Comparison of ENCODE assay signal across 22 cellular contexts in the genomic region with DNA sequence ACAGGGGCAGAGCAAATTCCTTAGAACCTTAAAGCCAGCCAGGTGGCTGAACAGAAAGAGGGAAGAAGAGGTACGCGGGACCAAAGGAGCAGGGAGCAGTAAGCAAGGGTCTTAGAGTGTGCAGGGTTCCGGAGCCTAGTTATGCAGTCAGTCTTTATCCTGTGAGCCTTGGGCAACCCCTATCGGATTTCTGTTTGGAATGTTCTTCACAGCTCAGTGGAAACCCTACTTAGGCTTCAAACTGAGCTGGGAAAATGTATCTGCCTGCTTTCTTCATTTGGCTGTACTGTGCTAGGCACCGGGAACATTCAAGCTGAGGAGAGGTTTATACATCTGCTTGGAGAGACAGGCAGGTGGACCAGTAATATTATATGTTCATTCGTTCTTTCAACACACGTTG. TPM values are rescaled to one million over a fixed set of nuclear protein-coding genes. Genes with fewer than 3 reads are reported as not detected.
A peak's percentile ranks its signal among the peaks of the same experiment; 100 is the strongest.
DNase-seq lines count a peak whose midpoint lies in the region; ATAC-seq lines count a peak whose summit lies in the region.
"Had no signal": no experiment of that assay in that cellular context is flagged by ENCODE, and none has a peak within 500 bp of the region (broad histone marks: within the 10 kb centered on the region; RNA-seq: fewer than 3 reads in every experiment).

No MANE protein-coding gene starts in this region.

- intact Hi-C loops in naive thymus-derived CD4-positive, alpha-beta T cell (cut with micrococcal nuclease): no loop called here

- DNase-seq in stimulated activated naive CD8-positive, alpha-beta T cell treated with anti-CD3 and anti-CD28 coated beads, Interleukin-15, amount 100 ng/mL, for 72 hours: no peak
- peak; percentile 50 for DNase-seq in amniotic epithelial cell (ENCODE audit: low read depth)
- no peak for DNase-seq in naive thymus-derived CD4-positive, alpha-beta T cell
- no peak for DNase-seq in GM19240 (ENCODE audit: insufficient read length, low spot score)
- DNase-seq in D341Med (ENCODE audit: low spot score): no peak
- DNase-seq: activated CD8-positive, alpha-beta memory T cell treated with anti-CD3 and anti-CD28 coated beads for 24 hours; activated effector memory CD4-positive, alpha-beta T cell treated with Interleukin-2 at 50 U/mL for 16 hours; cortex of kidney; H9; left ventricle myocardium superior; NCI-H1092 treated with DMSO at 0.1 percent for 48 hours; NCI-H2081 treated with DMSO at 0.1 percent for 48 hours; NCI-H524 treated with DMSO at 0.1 percent for 48 hours; posterior cingulate gyrus; stimulated activated CD4-positive, alpha-beta T cell treated with anti-CD3 and anti-CD28 coated beads, Interleukin-2, amount 100 ng/mL, for 48 hours; SW 1271; uterus had no signal

- H3K36me3 ChIP-seq in naive thymus-derived CD4-positive, alpha-beta T cell (ENCODE audit: control insufficient read depth in 2 of 3, insufficient read depth in 3 of 3, low read length in 3 of 3): peaks cover 52 to 92% (median 54%) of the 10 kb centered on the region in 3 experiments
- H3K36me3 ChIP-seq: uterus had no signal

- H3K4me1 ChIP-seq in naive thymus-derived CD4-positive, alpha-beta T cell (ENCODE audit: control insufficient read depth in 2 of 2, insufficient read depth in 2 of 2, low read length in 2 of 2): peaks cover 14 to 17% of the 10 kb centered on the region in 2 donors
- H3K4me1 ChIP-seq: uterus had no signal

- POLR2A ChIA-PET in naive thymus-derived CD4-positive, alpha-beta T cell (lab: Charles Lee): interaction anchor here (12.7 kb wide), 1 partner anchor 17 kb away, joined by 234 read pairs; no protein-coding TSS in a partner anchor

- peaks cover 35% of the 10 kb centered on the region for H3K4me1 Mint-ChIP-seq in stimulated activated naive CD8-positive, alpha-beta T cell treated with anti-CD3 and anti-CD28 coated beads, Interleukin-15, Interleukin-2, amounts not matched to agents 100 ng/mL and 50 ng/mL, for 24 hours (ENCODE audit: low read depth)
- H3K4me1 Mint-ChIP-seq in stimulated activated naive CD8-positive, alpha-beta T cell treated with anti-CD3 and anti-CD28 coated beads, Interleukin-15, amount 100 ng/mL, for 72 hours: peaks cover 67% of the 10 kb centered on the region
- H3K4me1 Mint-ChIP-seq in naive thymus-derived CD4-positive, alpha-beta T cell: peaks cover 29 to 75% (median 64%) of the 10 kb centered on the region in 7 donors

- no peaks in the 10 kb centered on the region for H3K9me3 Mint-ChIP-seq in stimulated activated naive CD8-positive, alpha-beta T cell treated with anti-CD3 and anti-CD28 coated beads, Interleukin-15, Interleukin-2, amounts not matched to agents 100 ng/mL and 50 ng/mL, for 24 hours
- H3K9me3 Mint-ChIP-seq in stimulated activated naive CD8-positive, alpha-beta T cell treated with anti-CD3 and anti-CD28 coated beads, Interleukin-15, amount 100 ng/mL, for 72 hours: no peaks in the 10 kb centered on the region
- H3K9me3 Mint-ChIP-seq in naive thymus-derived CD4-positive, alpha-beta T cell: no peaks in the 10 kb centered on the region
- H3K9me3 Mint-ChIP-seq: H9 had no signal

- no peak for ATAC-seq in stimulated activated naive CD8-positive, alpha-beta T cell treated with anti-CD3 and anti-CD28 coated beads, Interleukin-15, amount 100 ng/mL, for 72 hours
- no peak for ATAC-seq in naive thymus-derived CD4-positive, alpha-beta T cell
- no peak for ATAC-seq in HG03342 (IDR thresholded peaks at IDR 0.05; ENCODE audit: unreplicated experiment)
- ATAC-seq: left ventricle myocardium superior had no signal

- H3K27me3 Mint-ChIP-seq in stimulated activated naive CD8-positive, alpha-beta T cell treated with anti-CD3 and anti-CD28 coated beads, Interleukin-15, Interleukin-2, amounts not matched to agents 100 ng/mL and 50 ng/mL, for 24 hours: no peaks in the 10 kb centered on the region
- no peaks in the 10 kb centered on the region for H3K27me3 Mint-ChIP-seq in stimulated activated naive CD8-positive, alpha-beta T cell treated with anti-CD3 and anti-CD28 coated beads, Interleukin-15, amount 100 ng/mL, for 72 hours
- no peaks in the 10 kb centered on the region for H3K27me3 Mint-ChIP-seq in naive thymus-derived CD4-positive, alpha-beta T cell

- peak overlapping the region; percentile 63 for H3K27ac Mint-ChIP-seq in stimulated activated naive CD8-positive, alpha-beta T cell treated with anti-CD3 and anti-CD28 coated beads, Interleukin-15, Interleukin-2, amounts not matched to agents 100 ng/mL and 50 ng/mL, for 24 hours
- no peak overlapping the region for H3K27ac Mint-ChIP-seq in stimulated activated naive CD8-positive, alpha-beta T cell treated with anti-CD3 and anti-CD28 coated beads, Interleukin-15, amount 100 ng/mL, for 72 hours
- H3K27ac Mint-ChIP-seq in naive thymus-derived CD4-positive, alpha-beta T cell: peak overlapping the region; percentile 62 to 89 (median 78)

- H3K27me3 ChIP-seq in naive thymus-derived CD4-positive, alpha-beta T cell (ENCODE audit: control insufficient read depth in 2 of 2, insufficient read depth in 2 of 2, low read length in 2 of 2): no peaks in the 10 kb centered on the region
- H3K27me3 ChIP-seq: uterus had no signal

- no peak overlapping the region for H3K4me3 ChIP-seq in naive thymus-derived CD4-positive, alpha-beta T cell (ENCODE audit: low read length)
- H3K4me3 ChIP-seq: skin epidermis, uterus had no signal

- no peaks in the 10 kb centered on the region for H3K9me3 ChIP-seq in naive thymus-derived CD4-positive, alpha-beta T cell (ENCODE audit: control insufficient read depth in 2 of 3, low read length in 3 of 3)
- H3K9me3 ChIP-seq: uterus had no signal

- peaks cover 85% of the 10 kb centered on the region for H3K36me3 Mint-ChIP-seq in stimulated activated naive CD8-positive, alpha-beta T cell treated with anti-CD3 and anti-CD28 coated beads, Interleukin-15, Interleukin-2, amounts not matched to agents 100 ng/mL and 50 ng/mL, for 24 hours (ENCODE audit: low read depth)
- peaks cover 24 to 70% (median 42%) of the 10 kb centered on the region in 5 donors for H3K36me3 Mint-ChIP-seq in naive thymus-derived CD4-positive, alpha-beta T cell

- H3K4me3 Mint-ChIP-seq in stimulated activated naive CD8-positive, alpha-beta T cell treated with anti-CD3 and anti-CD28 coated beads, Interleukin-15, Interleukin-2, amounts not matched to agents 100 ng/mL and 50 ng/mL, for 24 hours: no peak overlapping the region
- no peak overlapping the region for H3K4me3 Mint-ChIP-seq in stimulated activated naive CD8-positive, alpha-beta T cell treated with anti-CD3 and anti-CD28 coated beads, Interleukin-15, amount 100 ng/mL, for 72 hours
- H3K4me3 Mint-ChIP-seq in naive thymus-derived CD4-positive, alpha-beta T cell: no peak overlapping the region
- H3K4me3 Mint-ChIP-seq: H9 had no signal

- H3K27ac ChIP-seq in naive thymus-derived CD4-positive, alpha-beta T cell (ENCODE audit: low read depth, low read length): no peak overlapping the region
- H3K27ac ChIP-seq: epithelial cell of prostate, skin epidermis, uterus, VCaP had no signal

- CTCF ChIA-PET in naive thymus-derived CD4-positive, alpha-beta T cell (lab: Charles Lee): interaction anchor here (0.7 to 1.3 kb wide), 2 partner anchors 8 to 24 kb away, joined by 3 read pairs; no protein-coding TSS in a partner anchor

RNA-seq across cellular contexts. Expression of a gene that starts 37.1 kb away (rescaled TPM):
- 100 to 1,000 TPM in 1 of 5 experiments, 10 to 100 TPM in 4; 63.4 to 103 (median 84.1) TPM for total RNA-seq in naive thymus-derived CD4-positive, alpha-beta T cell
- 100 to 1,000 TPM; 119 to 134 TPM for polyA plus RNA-seq in naive thymus-derived CD4-positive, alpha-beta T cell

Comparison
In these comparisons a context has a peak if more than half of its experiments do, and no peak if none do; other contexts are left out.
1. H3K27ac Mint-ChIP-seq: peak in stimulated activated naive CD8-positive, alpha-beta T cell treated with anti-CD3 and anti-CD28 coated beads, Interleukin-15, Interleukin-2, amounts not matched to agents 100 ng/mL and 50 ng/mL, for 24 hours (single experiment) and naive thymus-derived CD4-positive, alpha-beta T cell (9 of 9); none in stimulated activated naive CD8-positive, alpha-beta T cell treated with anti-CD3 and anti-CD28 coated beads, Interleukin-15, amount 100 ng/mL, for 72 hours (0 of 2).